ENCODE assay signal across 8 cellular contexts in the genomic region with DNA sequence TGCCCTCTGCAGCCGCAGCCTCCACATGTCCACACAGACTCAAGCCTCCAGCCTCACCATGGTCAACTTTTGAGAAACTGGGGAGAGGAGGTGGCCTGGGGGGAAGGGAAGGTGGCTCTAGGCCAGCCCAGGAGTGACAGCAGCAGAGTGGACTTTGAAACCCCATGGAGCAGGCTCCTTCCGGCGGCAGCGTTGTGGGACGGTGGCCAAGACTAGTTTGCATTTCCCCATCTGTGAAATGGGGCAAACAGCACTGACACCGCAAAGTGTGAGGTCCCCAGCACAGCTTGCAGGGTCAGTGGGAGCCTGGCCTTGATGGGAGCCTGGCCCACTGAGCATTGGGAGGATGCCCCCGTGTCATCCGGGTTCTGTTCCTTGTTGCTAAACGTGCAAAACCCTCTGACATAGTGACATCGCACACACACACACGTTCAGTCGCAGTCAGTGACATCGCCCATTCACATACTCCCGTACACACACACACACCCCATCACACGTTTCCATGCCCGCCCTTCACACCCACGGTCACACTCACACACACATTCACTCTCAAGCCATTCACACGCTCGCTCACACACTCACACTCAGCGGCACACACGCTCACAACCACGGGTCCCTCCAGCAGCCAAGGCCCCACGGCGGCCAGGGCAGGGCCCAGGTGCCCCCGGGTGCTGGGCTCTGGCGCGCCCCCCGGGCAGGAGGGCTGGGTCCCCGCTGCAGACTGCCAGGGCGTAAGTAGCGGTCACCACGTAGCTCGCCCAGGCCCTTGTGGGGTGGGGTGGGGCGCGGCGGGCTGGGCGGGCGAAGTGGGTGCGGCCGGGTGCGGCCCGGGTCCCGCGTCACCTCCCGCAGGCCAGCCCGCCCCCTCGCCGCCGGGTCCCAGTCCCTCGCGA. TPM values are rescaled to one million over a fixed set of nuclear protein-coding genes. Genes with fewer than 3 reads are reported as not detected.
DNase-seq lines count a peak whose midpoint lies in the region; ATAC-seq, FAIRE-seq and TF ChIP-seq lines count a peak whose summit lies in the region.

No MANE protein-coding gene starts in this region.

- peak in 4 of 7 experiments; percentile 15 to 53 (median 47) for DNase-seq in CD8-positive, alpha-beta T cell
- DNase-seq in activated CD4-positive, alpha-beta T cell treated with anti-CD3 and anti-CD28 coated beads for 4 hours: peak; percentile 29 to 46
- peak; percentile 51 for DNase-seq in endothelial cell of umbilical vein (ENCODE audit: low read depth, low spot score)
- DNase-seq in thyroid gland: peak; percentile 51 to 64
- no peak for DNase-seq in NOMO-1 treated with dmso at 0.1 percent for 144 hours (lab: John Stamatoyannopoulos, UW; ENCODE audit: unreplicated experiment)

- H3K9me3 Mint-ChIP-seq in CD8-positive, alpha-beta T cell: no peaks in the 10 kb centered on the region

- peak; percentile 54 for FAIRE-seq in endothelial cell of umbilical vein (lab: Jason Lieb, UNC)

- H3K4me3 Mint-ChIP-seq in CD8-positive, alpha-beta T cell: peak overlapping the region; percentile 99

- H3K9me3 ChIP-seq in CD8-positive, alpha-beta T cell (ENCODE audit: low read length): no peaks in the 10 kb centered on the region
- H3K9me3 ChIP-seq in HUES48 (ENCODE audit: control insufficient read depth, insufficient read depth, low read length) (no peaks in the 10 kb centered on the region), endothelial cell of umbilical vein (replicated peaks; ENCODE audit: control insufficient read depth, insufficient read depth, low read length) (no peaks in the 10 kb centered on the region), mucosa of rectum (ENCODE audit: control insufficient read depth in 2 of 2, low read length in 2 of 2) (no peaks in the 10 kb centered on the region), thyroid gland (no peaks in the 10 kb centered on the region)

- WGBS in thyroid gland, 2 donors: 8 to 10% methylated on average over 19 to 24 of the region's 51 CpGs

- peak overlapping the region; percentile 100 for H3K27ac Mint-ChIP-seq in CD8-positive, alpha-beta T cell

- peak overlapping the region; percentile 90 for H3K27ac ChIP-seq in CD8-positive, alpha-beta T cell (ENCODE audit: low read depth, low read length)
- H3K27ac ChIP-seq in HUES48 (ENCODE audit: low read depth, low read length) (no peak overlapping the region), endothelial cell of umbilical vein (ENCODE audit: insufficient read depth, low read depth, low read length) (peak overlapping the region; percentile 14), mucosa of rectum (ENCODE audit: low read depth in 2 of 2, low read length in 2 of 2) (peak overlapping the region; percentile 91 to 96), thyroid gland (peak overlapping the region; percentile 88 to 96 (median 91))

- H3K9ac ChIP-seq in HUES48 (ENCODE audit: low read depth, low read length): peak overlapping the region; percentile 33; the same call in 1 of the 2 replicates
- peak overlapping the region; percentile 44 for H3K9ac ChIP-seq in endothelial cell of umbilical vein (replicated peaks; ENCODE audit: extremely low read depth, insufficient read depth, low read length)
- peak overlapping the region; percentile 87 to 94 for H3K9ac ChIP-seq in mucosa of rectum (ENCODE audit: low read depth in 1 of 2, low read length in 2 of 2)

- ATAC-seq in CD8-positive, alpha-beta T cell: peak; percentile 39
- peak; percentile 21 for ATAC-seq in GM21367 (IDR thresholded peaks at IDR 0.05; ENCODE audit: unreplicated experiment)

- H3K9me1 ChIP-seq in endothelial cell of umbilical vein (replicated peaks; ENCODE audit: control insufficient read depth, extremely low read depth, insufficient read depth, low read length): no peaks in the 10 kb centered on the region

- peaks cover 3% of the 10 kb centered on the region for H3K36me3 Mint-ChIP-seq in CD8-positive, alpha-beta T cell

- H3K4me1 Mint-ChIP-seq in CD8-positive, alpha-beta T cell (ENCODE audit: low read depth): peaks cover 35% of the 10 kb centered on the region

- peaks cover 39% of the 10 kb centered on the region for H3K4me1 ChIP-seq in CD8-positive, alpha-beta T cell (ENCODE audit: insufficient read depth, low read length)
- H3K4me1 ChIP-seq in HUES48 (ENCODE audit: control insufficient read depth, insufficient read depth, low read length): peaks cover 15% of the 10 kb centered on the region
- peaks cover 42% of the 10 kb centered on the region for H3K4me1 ChIP-seq in endothelial cell of umbilical vein (ENCODE audit: control insufficient read depth, extremely low read depth, insufficient read depth, low read length)
- H3K4me1 ChIP-seq in mucosa of rectum (ENCODE audit: control insufficient read depth in 2 of 2, insufficient read depth in 2 of 2, low read length in 2 of 2): peaks cover 50 to 54% of the 10 kb centered on the region in 2 donors
- peaks cover 48 to 52% of the 10 kb centered on the region in 2 donors for H3K4me1 ChIP-seq in thyroid gland

- dilution Hi-C loops in endothelial cell of umbilical vein (cut with MboI; ENCODE audit: extremely low pct_ligation_motif_present, low sequenced_read_pairs): no loop called here

- H3K4me2 ChIP-seq in endothelial cell of umbilical vein (ENCODE audit: insufficient read depth, low read length): peak overlapping the region; percentile 6

- no peaks in the 10 kb centered on the region for H3K27me3 Mint-ChIP-seq in CD8-positive, alpha-beta T cell (ENCODE audit: low read depth)

- H2AFZ ChIP-seq in endothelial cell of umbilical vein (ENCODE audit: low read depth, low read length): no peak overlapping the region

- no peaks in the 10 kb centered on the region for H3K36me3 ChIP-seq in CD8-positive, alpha-beta T cell (ENCODE audit: insufficient read depth, low read length)
- H3K36me3 ChIP-seq in HUES48 (ENCODE audit: control insufficient read depth, insufficient read depth, low read length) (no peaks in the 10 kb centered on the region), endothelial cell of umbilical vein (ENCODE audit: control insufficient read depth in 2 of 2, extremely low read depth in 1 of 2, insufficient read depth in 2 of 2, low read length in 2 of 2) (no peaks in the 10 kb centered on the region), mucosa of rectum (ENCODE audit: control insufficient read depth in 2 of 2, insufficient read depth in 2 of 2, low read length in 2 of 2) (no peaks in the 10 kb centered on the region), thyroid gland (no peaks in the 10 kb centered on the region)

- no peaks in the 10 kb centered on the region for H3K27me3 ChIP-seq in CD8-positive, alpha-beta T cell (ENCODE audit: insufficient read depth, low read length)
- H3K27me3 ChIP-seq in HUES48 (ENCODE audit: control insufficient read depth, insufficient read depth, low read length) (no peaks in the 10 kb centered on the region), endothelial cell of umbilical vein (ENCODE audit: control insufficient read depth in 2 of 2, insufficient read depth in 2 of 2, low read length in 2 of 2) (no peaks in the 10 kb centered on the region), mucosa of rectum (ENCODE audit: control insufficient read depth in 2 of 2, insufficient read depth in 2 of 2, low read length in 2 of 2) (no peaks in the 10 kb centered on the region), thyroid gland (no peaks in the 10 kb centered on the region)

- TF ChIP-seq POLR2A in endothelial cell of umbilical vein (IDR thresholded peaks at IDR 0.05; ENCODE audit: low read depth, low read length) (no peak), thyroid gland (IDR thresholded peaks at IDR 0.05) (peak in 1 of 2 donors; percentile 13)

- TSS peak; percentile 45 for BruUV-seq in endothelial cell of umbilical vein (replicated peaks; lab: Mats Ljungman, UMichigan)

- H3K79me2 ChIP-seq in endothelial cell of umbilical vein (ENCODE audit: control insufficient read depth, insufficient read depth, low read length): peaks cover 48% of the 10 kb centered on the region

- H4K20me1 ChIP-seq in endothelial cell of umbilical vein (replicated peaks; ENCODE audit: control insufficient read depth, extremely low read depth, insufficient read depth, low read length): no peaks in the 10 kb centered on the region

- CTCF ChIA-PET in CD8-positive, alpha-beta T cell (lab: Charles Lee): no interaction called here
- CTCF ChIA-PET in endothelial cell of umbilical vein (lab: Charles Lee): interaction anchor here (0.8 to 1.9 kb wide), 7 partner anchors 12 to 172 kb away, joined by 3 to 8 read pairs (median 4); no protein-coding TSS in a partner anchor

- H3K4me3 ChIP-seq in CD8-positive, alpha-beta T cell (ENCODE audit: low read depth, low read length): peak overlapping the region; percentile 99
- H3K4me3 ChIP-seq in HUES48 (ENCODE audit: low read depth, low read length) (peak overlapping the region; percentile 75), endothelial cell of umbilical vein (replicated peaks in 1 of 3; ENCODE audit: insufficient read depth in 1 of 3, low read depth in 1 of 3, low read length in 3 of 3) (peak overlapping the region; percentile 5 to 92 (median 42)), mucosa of rectum (ENCODE audit: low read length in 2 of 2) (peak overlapping the region; percentile 82 to 93), thyroid gland (replicated peaks in 1 of 3) (peak overlapping the region; percentile 60 to 92 (median 80))

- TF ChIP-seq CTCF in CD8-positive, alpha-beta T cell (IDR thresholded peaks at IDR 0.05): no peak
- TF ChIP-seq CTCF in endothelial cell of umbilical vein (IDR thresholded peaks at IDR 0.05; ENCODE audit: extremely low read depth in 1 of 2, insufficient read depth in 1 of 2, low read depth in 1 of 2, low read length in 2 of 2): no peak
- no peak for TF ChIP-seq CTCF in thyroid gland (IDR thresholded peaks at IDR 0.05)

- intact Hi-C loops in CD8-positive, alpha-beta T cell (cut with DNase I, micrococcal nuclease): loop anchor here (1.0 to 10.0 kb wide), 3 partner anchors 33 to 206 kb away; a partner anchor contains a TSS
- intact Hi-C loops in endothelial cell of umbilical vein (cut with micrococcal nuclease) (loop anchor here (1.0 to 2.0 kb wide), 2 partner anchors 14 to 27 kb away; no protein-coding TSS in a partner anchor), thyroid gland (cut with DNase I) (no loop called here)

- POLR2A ChIA-PET in CD8-positive, alpha-beta T cell (lab: Charles Lee): interaction anchor here (1.2 to 3.5 kb wide), 2 partner anchors 34 to 39 kb away, joined by 3 to 23 read pairs; a partner anchor contains a TSS
- POLR2A ChIA-PET in endothelial cell of umbilical vein (lab: Charles Lee): interaction anchor here (0.6 to 1.4 kb wide), 4 partner anchors 9 to 33 kb away, joined by 3 to 9 read pairs (median 4); a partner anchor contains a TSS

RNA-seq across cellular contexts. Expression of a gene that starts 0.6 kb away (rescaled TPM):
- 10 to 100 TPM; 43.8 to 50.2 TPM for total RNA-seq in CD8-positive, alpha-beta T cell
- total RNA-seq in endothelial cell of umbilical vein (217 and 232 TPM in 2 replicates), thyroid gland (100 to 1,000 TPM in 1 of 4 donors, 10 to 100 TPM in 3; 52.6 to 120 (median 75.5) TPM)
- 263 and 329 TPM in 2 replicates for polyA plus RNA-seq in endothelial cell of umbilical vein
- 162 and 165 TPM in 2 replicates for polyA plus RNA-seq in endothelial cell of umbilical vein (2011; cell fraction: cytosol; rRNA removed)
- polyA plus RNA-seq in endothelial cell of umbilical vein (2011; cell fraction: nucleus; rRNA removed): 58.9 and 72.2 TPM in 2 replicates
- 182 and 240 TPM in 2 replicates for polyA plus RNA-seq in endothelial cell of umbilical vein (2012)
- 143 and 163 TPM in 2 replicates for polyA minus RNA-seq in endothelial cell of umbilical vein
- polyA minus RNA-seq in endothelial cell of umbilical vein (2011; cell fraction: cytosol; rRNA and poly(A)+ RNA removed): 38.1 TPM
- polyA minus RNA-seq in endothelial cell of umbilical vein (2011; cell fraction: nucleus; rRNA and poly(A)+ RNA removed): 26.6 and 41.3 TPM in 2 replicates

RNA-seq across cellular contexts. Expression of a gene that starts 8.2 kb away (rescaled TPM):
- 1 to 10 TPM; 3.4 to 5.0 TPM for total RNA-seq in CD8-positive, alpha-beta T cell
- total RNA-seq in endothelial cell of umbilical vein (1.0 and 1.2 TPM in 2 replicates), thyroid gland (not detected)
- 0.11 TPM in 1 of 2 replicates, not detected in the other for polyA plus RNA-seq in endothelial cell of umbilical vein
- not detected in 2 replicates for polyA plus RNA-seq in endothelial cell of umbilical vein (2011; cell fraction: cytosol; rRNA removed)
- polyA plus RNA-seq in endothelial cell of umbilical vein (2011; cell fraction: nucleus; rRNA removed): 0.67 and 0.74 TPM in 2 replicates
- polyA plus RNA-seq in endothelial cell of umbilical vein (2012): not detected in 2 replicates
- polyA minus RNA-seq in endothelial cell of umbilical vein: 1.5 and 2.1 TPM in 2 replicates
- not detected for polyA minus RNA-seq in endothelial cell of umbilical vein (2011; cell fraction: cytosol; rRNA and poly(A)+ RNA removed)
- polyA minus RNA-seq in endothelial cell of umbilical vein (2011; cell fraction: nucleus; rRNA and poly(A)+ RNA removed): 2.2 and 2.6 TPM in 2 replicates

RNA-seq across cellular contexts. Expression of a gene that starts 33.9 kb away (rescaled TPM):
- 100 to 1,000 TPM in 1 of 2 experiments, 10 to 100 TPM in 1; 96.4 to 103 TPM for total RNA-seq in CD8-positive, alpha-beta T cell
- total RNA-seq in endothelial cell of umbilical vein (46.6 and 60.4 TPM in 2 replicates), thyroid gland (10 to 100 TPM; 46.1 to 55.4 (median 49.8) TPM)
- 29.3 and 29.5 TPM in 2 replicates for polyA plus RNA-seq in endothelial cell of umbilical vein
- 37.7 and 39.0 TPM in 2 replicates for polyA plus RNA-seq in endothelial cell of umbilical vein (2011; cell fraction: cytosol; rRNA removed)
- 57.7 and 64.0 TPM in 2 replicates for polyA plus RNA-seq in endothelial cell of umbilical vein (2011; cell fraction: nucleus; rRNA removed)
- 49.4 and 55.9 TPM in 2 replicates for polyA plus RNA-seq in endothelial cell of umbilical vein (2012)
- 40.7 and 46.2 TPM in 2 replicates for polyA minus RNA-seq in endothelial cell of umbilical vein
- 22.6 TPM for polyA minus RNA-seq in endothelial cell of umbilical vein (2011; cell fraction: cytosol; rRNA and poly(A)+ RNA removed)
- 25.2 and 28.3 TPM in 2 replicates for polyA minus RNA-seq in endothelial cell of umbilical vein (2011; cell fraction: nucleus; rRNA and poly(A)+ RNA removed)

Comparison
In these comparisons a context has a peak if more than half of its experiments do, and no peak if none do; other contexts are left out.
1. H3K4me3 ChIP-seq: peak in every context shown above with its lines; median percentile 99 in CD8-positive, alpha-beta T cell; 88 in mucosa of rectum; 80 in thyroid gland; 75 in HUES48; 42 in endothelial cell of umbilical vein.
2. H3K9ac ChIP-seq: peak in every context shown above with its lines; median percentile 90 in mucosa of rectum; 44 in endothelial cell of umbilical vein; 33 in HUES48.